In the genomic region with DNA sequence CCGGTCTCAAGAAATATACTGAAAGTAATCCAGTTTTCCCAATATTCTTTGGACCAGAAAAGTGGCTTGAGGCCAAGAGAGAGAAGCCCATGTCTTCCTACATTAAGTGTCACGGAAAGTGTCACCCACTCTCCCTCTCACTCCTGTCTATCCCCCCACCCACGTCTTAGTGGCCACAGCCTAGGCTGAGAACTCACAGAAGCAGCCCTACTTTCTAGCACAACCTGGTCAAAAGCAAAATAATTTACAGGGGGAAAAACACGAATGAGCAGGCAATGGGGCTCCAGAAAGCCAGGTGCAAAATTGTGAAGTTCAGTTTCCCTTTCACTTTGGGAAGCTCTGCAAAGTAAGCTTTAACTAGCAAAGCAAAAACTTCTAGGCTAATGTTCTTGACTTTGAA, we compare ENCODE assay signal across 8 cellular contexts.
DNase-seq lines count a peak whose midpoint lies in the region; ATAC-seq, FAIRE-seq and TF ChIP-seq lines count a peak whose summit lies in the region.

No MANE protein-coding gene starts in this region.

- POLR2A ChIA-PET in naive thymus-derived CD8-positive, alpha-beta T cell (lab: Charles Lee), result interaction anchor here (0.8 to 1.5 kb wide), 2 partner anchors 89 to 121 kb away, joined by 3 to 5 read pairs; no protein-coding TSS in a partner anchor

- peak overlapping the region; percentile 3 to 68 (median 26) for H3K27ac ChIP-seq in Peyer's patch
- no peak overlapping the region for H3K27ac ChIP-seq in substantia nigra (ENCODE audit: low read depth, low read length, poor library complexity, severe bottlenecking)

- no peaks in the 10 kb centered on the region for H3K27me3 ChIP-seq in Peyer's patch

- H3K27me3 Mint-ChIP-seq in naive thymus-derived CD8-positive, alpha-beta T cell, result no peaks in the 10 kb centered on the region

- H3K27ac Mint-ChIP-seq in naive thymus-derived CD8-positive, alpha-beta T cell, result peak overlapping the region; percentile 85 to 96 (median 92)

- FAIRE-seq in RCC 7860 (lab: Jason Lieb, UNC), result no peak
- no peak for FAIRE-seq in HTR-8/SVneo (lab: Jason Lieb, UNC)

- peak overlapping the region; percentile 50 to 88 (median 77) for H3K4me3 Mint-ChIP-seq in naive thymus-derived CD8-positive, alpha-beta T cell

- H3K9me3 Mint-ChIP-seq in naive thymus-derived CD8-positive, alpha-beta T cell, result no peaks in the 10 kb centered on the region

- DNase-seq in Peyer's patch (no peak), substantia nigra (lab: John Stamatoyannopoulos, UW) (no peak), RCC 7860 (ENCODE audit: low spot score) (no peak), NCI-H524 treated with DMSO at 0.1 percent for 48 hours (lab: John Stamatoyannopoulos, UW) (no peak), HTR-8/SVneo (ENCODE audit: insufficient read length, low spot score) (no peak)
- peak in 3 of 10 donors; percentile 12 to 41 (median 36) for DNase-seq in naive thymus-derived CD8-positive, alpha-beta T cell

- peaks cover 0 to 27% (median 11%) of the 10 kb centered on the region in 3 donors for H3K36me3 Mint-ChIP-seq in naive thymus-derived CD8-positive, alpha-beta T cell

- ATAC-seq in GM18517 (IDR thresholded peaks at IDR 0.05; ENCODE audit: unreplicated experiment), result peak; percentile 66
- ATAC-seq in GM21717 (IDR thresholded peaks at IDR 0.05; ENCODE audit: unreplicated experiment), result peak; percentile 57
- peak; percentile 34 for ATAC-seq in naive thymus-derived CD8-positive, alpha-beta T cell

- no peaks in the 10 kb centered on the region for H3K36me3 ChIP-seq in Peyer's patch

- TF ChIP-seq POLR2A in Peyer's patch (IDR thresholded peaks at IDR 0.05), result no peak

- peaks cover 24 to 65% (median 56%) of the 10 kb centered on the region in 4 donors for H3K4me1 Mint-ChIP-seq in naive thymus-derived CD8-positive, alpha-beta T cell

- H3K4me1 ChIP-seq in Peyer's patch, result peaks cover 0 to 7% (median 1%) of the 10 kb centered on the region in 4 donors

- no peaks in the 10 kb centered on the region for H3K9me3 ChIP-seq in Peyer's patch

- H3K4me3 ChIP-seq in Peyer's patch, result peak overlapping the region in 1 of 4 donors; percentile 6

- no peak for TF ChIP-seq CTCF in Peyer's patch (IDR thresholded peaks at IDR 0.05)
